In the genomic region with DNA sequence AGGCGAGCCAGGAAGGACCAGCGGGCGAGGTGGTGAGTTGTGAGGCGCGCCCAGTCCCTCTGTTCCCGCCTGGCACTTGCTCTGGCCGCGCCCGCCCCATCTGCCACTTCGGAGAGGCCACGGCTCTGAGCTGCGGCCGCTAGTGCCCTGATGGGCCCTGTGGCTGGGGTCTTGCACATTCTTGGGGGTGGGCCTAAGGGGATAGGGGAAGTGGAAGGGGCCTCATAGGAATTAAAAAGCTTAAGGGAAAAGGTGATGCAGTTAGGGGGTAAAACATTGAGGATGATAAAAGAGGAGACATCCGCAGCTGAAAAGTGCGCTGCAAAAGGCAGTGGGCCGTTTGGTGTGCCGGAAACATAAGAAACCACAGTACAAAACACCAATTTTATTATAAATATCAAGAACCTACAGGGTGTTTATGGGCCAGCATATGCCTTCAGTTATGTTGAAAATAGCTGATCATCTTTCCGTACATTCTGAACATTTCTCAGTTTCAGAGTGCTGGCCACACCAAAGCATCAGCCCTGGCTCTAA, we compare ENCODE assay signal across 1 cellular context.
TF ChIP-seq lines count a peak whose summit lies in the region.

No MANE protein-coding gene starts in this region.

TF ChIP-seq in HepG2, 621 proteins besides CTCF, POLR2A, EP300 and RAD21 (continues in another document):
- TF ChIP-seq ZNF883 (CRISPR knock-in tag; IDR thresholded peaks at IDR 0.05; ENCODE audit: not compliant biosample characterization) (peak; percentile 50), NFE2L1 (CRISPR knock-in tag; IDR thresholded peaks at IDR 0.05; ENCODE audit: borderline replicate concordance) (no peak), CBX2 (IDR thresholded peaks at IDR 0.05; ENCODE audit: low read depth, low read length) (no peak), CBX2 (CRISPR knock-in tag; IDR thresholded peaks at IDR 0.05; ENCODE audit: low read depth) (no peak), MBNL3 (CRISPR knock-in tag; conservative IDR thresholded peaks at IDR 0.05) (no peak), HNRNPLL (IDR thresholded peaks at IDR 0.05; ENCODE audit: low read depth, low read length, poor library complexity, severe bottlenecking) (peak; percentile 36), BRD4 (CRISPR knock-in tag; IDR thresholded peaks at IDR 0.05) (0 out of 2 replicates have a peak, but pooled peaks have one; percentile 1), TMF1 (CRISPR knock-in tag; IDR thresholded peaks at IDR 0.05; ENCODE audit: low read depth) (no peak), MIER3 (CRISPR knock-in tag; IDR thresholded peaks at IDR 0.05; ENCODE audit: borderline replicate concordance) (peak; percentile 11; the same call in 1 of the 2 replicates), ZNF274 (CRISPR knock-in tag; IDR thresholded peaks at IDR 0.05) (no peak; the same call in 1 of the 2 replicates), BHLHE40 (IDR thresholded peaks at IDR 0.05; ENCODE audit: low read length) (no peak), ARNTL (CRISPR knock-in tag; IDR thresholded peaks at IDR 0.05) (no peak), ZNF547 (CRISPR knock-in tag; IDR thresholded peaks at IDR 0.05) (peak; percentile 38; the same call in 1 of the 2 replicates), ZNF878 (CRISPR knock-in tag; IDR thresholded peaks at IDR 0.05) (no peak), CREB1 (IDR thresholded peaks at IDR 0.05) (no peak), CREB1 (CRISPR knock-in tag; IDR thresholded peaks at IDR 0.05) (peak; percentile 55; the same call in 1 of the 2 replicates), IKZF4 (CRISPR knock-in tag; IDR thresholded peaks at IDR 0.05; ENCODE audit: borderline replicate concordance, low read depth, not compliant biosample characterization) (peak; percentile 6), GFI1 (CRISPR knock-in tag; IDR thresholded peaks at IDR 0.05; ENCODE audit: borderline replicate concordance) (no peak), SAFB2 (CRISPR knock-in tag; IDR thresholded peaks at IDR 0.05; ENCODE audit: borderline replicate concordance, low read depth) (no peak), NFRKB (IDR thresholded peaks at IDR 0.05) (no peak), ZFP36L2 (CRISPR knock-in tag; IDR thresholded peaks at IDR 0.05) (no peak), RBM22 (optimal IDR thresholded peaks at IDR 0.05; ENCODE audit: low read length) (no peak), ZIK1 (CRISPR knock-in tag; IDR thresholded peaks at IDR 0.05; ENCODE audit: borderline replicate concordance, low read depth) (no peak), SRY (CRISPR knock-in tag; IDR thresholded peaks at IDR 0.05) (no peak), GTF3A (CRISPR knock-in tag; conservative IDR thresholded peaks at IDR 0.05) (no peak), MIXL1 (CRISPR knock-in tag; IDR thresholded peaks at IDR 0.05) (no peak), AGO1 (IDR thresholded peaks at IDR 0.05; ENCODE audit: low read depth, low read length, poor library complexity, severe bottlenecking) (peak; percentile 40), HDAC1 (CRISPR knock-in tag; IDR thresholded peaks at IDR 0.05) (no peak)
- TF ChIP-seq, protein P1, sequence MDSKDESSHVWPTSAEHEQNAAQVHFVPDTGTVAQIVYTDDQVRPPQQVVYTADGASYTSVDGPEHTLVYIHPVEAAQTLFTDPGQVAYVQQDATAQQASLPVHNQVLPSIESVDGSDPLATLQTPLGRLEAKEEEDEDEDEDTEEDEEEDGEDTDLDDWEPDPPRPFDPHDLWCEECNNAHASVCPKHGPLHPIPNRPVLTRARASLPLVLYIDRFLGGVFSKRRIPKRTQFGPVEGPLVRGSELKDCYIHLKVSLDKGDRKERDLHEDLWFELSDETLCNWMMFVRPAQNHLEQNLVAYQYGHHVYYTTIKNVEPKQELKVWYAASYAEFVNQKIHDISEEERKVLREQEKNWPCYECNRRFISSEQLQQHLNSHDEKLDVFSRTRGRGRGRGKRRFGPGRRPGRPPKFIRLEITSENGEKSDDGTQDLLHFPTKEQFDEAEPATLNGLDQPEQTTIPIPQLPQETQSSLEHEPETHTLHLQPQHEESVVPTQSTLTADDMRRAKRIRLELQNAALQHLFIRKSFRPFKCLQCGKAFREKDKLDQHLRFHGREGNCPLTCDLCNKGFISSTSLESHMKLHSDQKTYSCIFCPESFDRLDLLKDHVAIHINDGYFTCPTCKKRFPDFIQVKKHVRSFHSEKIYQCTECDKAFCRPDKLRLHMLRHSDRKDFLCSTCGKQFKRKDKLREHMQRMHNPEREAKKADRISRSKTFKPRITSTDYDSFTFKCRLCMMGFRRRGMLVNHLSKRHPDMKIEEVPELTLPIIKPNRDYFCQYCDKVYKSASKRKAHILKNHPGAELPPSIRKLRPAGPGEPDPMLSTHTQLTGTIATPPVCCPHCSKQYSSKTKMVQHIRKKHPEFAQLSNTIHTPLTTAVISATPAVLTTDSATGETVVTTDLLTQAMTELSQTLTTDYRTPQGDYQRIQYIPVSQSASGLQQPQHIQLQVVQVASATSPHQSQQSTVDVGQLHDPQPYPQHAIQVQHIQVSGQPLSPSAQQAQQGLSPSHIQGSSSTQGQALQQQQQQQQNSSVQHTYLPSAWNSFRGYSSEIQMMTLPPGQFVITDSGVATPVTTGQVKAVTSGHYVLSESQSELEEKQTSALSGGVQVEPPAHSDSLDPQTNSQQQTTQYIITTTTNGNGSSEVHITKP (CRISPR knock-in tag; IDR thresholded peaks at IDR 0.05; ENCODE audit: low read depth), result no peak
- TF ChIP-seq, protein P2, sequence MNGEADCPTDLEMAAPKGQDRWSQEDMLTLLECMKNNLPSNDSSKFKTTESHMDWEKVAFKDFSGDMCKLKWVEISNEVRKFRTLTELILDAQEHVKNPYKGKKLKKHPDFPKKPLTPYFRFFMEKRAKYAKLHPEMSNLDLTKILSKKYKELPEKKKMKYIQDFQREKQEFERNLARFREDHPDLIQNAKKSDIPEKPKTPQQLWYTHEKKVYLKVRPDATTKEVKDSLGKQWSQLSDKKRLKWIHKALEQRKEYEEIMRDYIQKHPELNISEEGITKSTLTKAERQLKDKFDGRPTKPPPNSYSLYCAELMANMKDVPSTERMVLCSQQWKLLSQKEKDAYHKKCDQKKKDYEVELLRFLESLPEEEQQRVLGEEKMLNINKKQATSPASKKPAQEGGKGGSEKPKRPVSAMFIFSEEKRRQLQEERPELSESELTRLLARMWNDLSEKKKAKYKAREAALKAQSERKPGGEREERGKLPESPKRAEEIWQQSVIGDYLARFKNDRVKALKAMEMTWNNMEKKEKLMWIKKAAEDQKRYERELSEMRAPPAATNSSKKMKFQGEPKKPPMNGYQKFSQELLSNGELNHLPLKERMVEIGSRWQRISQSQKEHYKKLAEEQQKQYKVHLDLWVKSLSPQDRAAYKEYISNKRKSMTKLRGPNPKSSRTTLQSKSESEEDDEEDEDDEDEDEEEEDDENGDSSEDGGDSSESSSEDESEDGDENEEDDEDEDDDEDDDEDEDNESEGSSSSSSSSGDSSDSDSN (CRISPR knock-in tag; IDR thresholded peaks at IDR 0.05), result no peak
- TF ChIP-seq, protein P3, sequence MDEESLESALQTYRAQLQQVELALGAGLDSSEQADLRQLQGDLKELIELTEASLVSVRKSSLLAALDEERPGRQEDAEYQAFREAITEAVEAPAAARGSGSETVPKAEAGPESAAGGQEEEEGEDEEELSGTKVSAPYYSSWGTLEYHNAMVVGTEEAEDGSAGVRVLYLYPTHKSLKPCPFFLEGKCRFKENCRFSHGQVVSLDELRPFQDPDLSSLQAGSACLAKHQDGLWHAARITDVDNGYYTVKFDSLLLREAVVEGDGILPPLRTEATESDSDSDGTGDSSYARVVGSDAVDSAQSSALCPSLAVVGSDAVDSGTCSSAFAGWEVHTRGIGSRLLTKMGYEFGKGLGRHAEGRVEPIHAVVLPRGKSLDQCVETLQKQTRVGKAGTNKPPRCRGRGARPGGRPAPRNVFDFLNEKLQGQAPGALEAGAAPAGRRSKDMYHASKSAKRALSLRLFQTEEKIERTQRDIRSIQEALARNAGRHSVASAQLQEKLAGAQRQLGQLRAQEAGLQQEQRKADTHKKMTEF (CRISPR knock-in tag; IDR thresholded peaks at IDR 0.05), result no peak
- TF ChIP-seq, protein P4, sequence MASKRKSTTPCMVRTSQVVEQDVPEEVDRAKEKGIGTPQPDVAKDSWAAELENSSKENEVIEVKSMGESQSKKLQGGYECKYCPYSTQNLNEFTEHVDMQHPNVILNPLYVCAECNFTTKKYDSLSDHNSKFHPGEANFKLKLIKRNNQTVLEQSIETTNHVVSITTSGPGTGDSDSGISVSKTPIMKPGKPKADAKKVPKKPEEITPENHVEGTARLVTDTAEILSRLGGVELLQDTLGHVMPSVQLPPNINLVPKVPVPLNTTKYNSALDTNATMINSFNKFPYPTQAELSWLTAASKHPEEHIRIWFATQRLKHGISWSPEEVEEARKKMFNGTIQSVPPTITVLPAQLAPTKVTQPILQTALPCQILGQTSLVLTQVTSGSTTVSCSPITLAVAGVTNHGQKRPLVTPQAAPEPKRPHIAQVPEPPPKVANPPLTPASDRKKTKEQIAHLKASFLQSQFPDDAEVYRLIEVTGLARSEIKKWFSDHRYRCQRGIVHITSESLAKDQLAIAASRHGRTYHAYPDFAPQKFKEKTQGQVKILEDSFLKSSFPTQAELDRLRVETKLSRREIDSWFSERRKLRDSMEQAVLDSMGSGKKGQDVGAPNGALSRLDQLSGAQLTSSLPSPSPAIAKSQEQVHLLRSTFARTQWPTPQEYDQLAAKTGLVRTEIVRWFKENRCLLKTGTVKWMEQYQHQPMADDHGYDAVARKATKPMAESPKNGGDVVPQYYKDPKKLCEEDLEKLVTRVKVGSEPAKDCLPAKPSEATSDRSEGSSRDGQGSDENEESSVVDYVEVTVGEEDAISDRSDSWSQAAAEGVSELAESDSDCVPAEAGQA (IDR thresholded peaks at IDR 0.05; ENCODE audit: low read depth), result no peak
- TF ChIP-seq, protein P4 (CRISPR knock-in tag; IDR thresholded peaks at IDR 0.05; ENCODE audit: borderline replicate concordance), result no peak
- TF ChIP-seq, protein P5, sequence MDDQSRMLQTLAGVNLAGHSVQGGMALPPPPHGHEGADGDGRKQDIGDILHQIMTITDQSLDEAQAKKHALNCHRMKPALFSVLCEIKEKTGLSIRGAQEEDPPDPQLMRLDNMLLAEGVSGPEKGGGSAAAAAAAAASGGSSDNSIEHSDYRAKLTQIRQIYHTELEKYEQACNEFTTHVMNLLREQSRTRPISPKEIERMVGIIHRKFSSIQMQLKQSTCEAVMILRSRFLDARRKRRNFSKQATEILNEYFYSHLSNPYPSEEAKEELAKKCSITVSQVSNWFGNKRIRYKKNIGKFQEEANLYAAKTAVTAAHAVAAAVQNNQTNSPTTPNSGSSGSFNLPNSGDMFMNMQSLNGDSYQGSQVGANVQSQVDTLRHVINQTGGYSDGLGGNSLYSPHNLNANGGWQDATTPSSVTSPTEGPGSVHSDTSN (CRISPR knock-in tag; IDR thresholded peaks at IDR 0.05; ENCODE audit: borderline replicate concordance), result no peak
- TF ChIP-seq, protein P6, sequence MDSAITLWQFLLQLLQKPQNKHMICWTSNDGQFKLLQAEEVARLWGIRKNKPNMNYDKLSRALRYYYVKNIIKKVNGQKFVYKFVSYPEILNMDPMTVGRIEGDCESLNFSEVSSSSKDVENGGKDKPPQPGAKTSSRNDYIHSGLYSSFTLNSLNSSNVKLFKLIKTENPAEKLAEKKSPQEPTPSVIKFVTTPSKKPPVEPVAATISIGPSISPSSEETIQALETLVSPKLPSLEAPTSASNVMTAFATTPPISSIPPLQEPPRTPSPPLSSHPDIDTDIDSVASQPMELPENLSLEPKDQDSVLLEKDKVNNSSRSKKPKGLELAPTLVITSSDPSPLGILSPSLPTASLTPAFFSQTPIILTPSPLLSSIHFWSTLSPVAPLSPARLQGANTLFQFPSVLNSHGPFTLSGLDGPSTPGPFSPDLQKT (CRISPR knock-in tag; IDR thresholded peaks at IDR 0.05; ENCODE audit: borderline replicate concordance), result no peak
- TF ChIP-seq, protein P7, sequence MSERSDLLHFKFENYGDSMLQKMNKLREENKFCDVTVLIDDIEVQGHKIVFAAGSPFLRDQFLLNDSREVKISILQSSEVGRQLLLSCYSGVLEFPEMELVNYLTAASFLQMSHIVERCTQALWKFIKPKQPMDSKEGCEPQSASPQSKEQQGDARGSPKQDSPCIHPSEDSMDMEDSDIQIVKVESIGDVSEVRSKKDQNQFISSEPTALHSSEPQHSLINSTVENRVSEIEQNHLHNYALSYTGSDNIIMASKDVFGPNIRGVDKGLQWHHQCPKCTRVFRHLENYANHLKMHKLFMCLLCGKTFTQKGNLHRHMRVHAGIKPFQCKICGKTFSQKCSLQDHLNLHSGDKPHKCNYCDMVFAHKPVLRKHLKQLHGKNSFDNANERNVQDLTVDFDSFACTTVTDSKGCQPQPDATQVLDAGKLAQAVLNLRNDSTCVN (CRISPR knock-in tag; IDR thresholded peaks at IDR 0.05; ENCODE audit: borderline replicate concordance), result no peak
- TF ChIP-seq, protein P8, sequence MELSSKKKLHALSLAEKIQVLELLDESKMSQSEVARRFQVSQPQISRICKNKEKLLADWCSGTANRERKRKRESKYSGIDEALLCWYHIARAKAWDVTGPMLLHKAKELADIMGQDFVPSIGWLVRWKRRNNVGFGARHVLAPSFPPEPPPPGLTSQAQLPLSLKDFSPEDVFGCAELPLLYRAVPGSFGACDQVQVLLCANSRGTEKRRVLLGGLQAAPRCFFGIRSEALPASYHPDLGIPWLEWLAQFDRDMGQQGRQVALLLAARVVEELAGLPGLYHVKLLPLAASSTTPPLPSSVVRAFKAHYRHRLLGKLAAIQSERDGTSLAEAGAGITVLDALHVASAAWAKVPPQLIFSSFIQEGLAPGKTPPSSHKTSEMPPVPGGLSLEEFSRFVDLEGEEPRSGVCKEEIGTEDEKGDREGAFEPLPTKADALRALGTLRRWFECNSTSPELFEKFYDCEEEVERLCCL (CRISPR knock-in tag; IDR thresholded peaks at IDR 0.05; ENCODE audit: borderline replicate concordance), result no peak
- TF ChIP-seq, protein P9, sequence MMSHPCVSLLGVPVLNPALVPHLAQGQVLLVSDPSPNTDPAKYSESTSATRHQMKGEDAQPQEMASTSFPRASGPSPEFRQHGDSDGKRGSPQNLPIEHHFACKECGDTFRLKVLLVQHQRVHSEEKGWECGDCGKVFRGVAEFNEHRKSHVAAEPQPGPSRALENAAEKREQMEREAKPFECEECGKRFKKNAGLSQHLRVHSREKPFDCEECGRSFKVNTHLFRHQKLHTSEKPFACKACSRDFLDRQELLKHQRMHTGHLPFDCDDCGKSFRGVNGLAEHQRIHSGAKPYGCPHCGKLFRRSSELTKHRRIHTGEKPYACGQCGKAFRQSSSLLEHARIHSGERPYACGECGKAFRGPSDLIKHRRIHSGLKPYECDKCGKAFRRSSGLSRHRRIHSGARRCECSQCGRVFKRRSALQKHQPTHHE (CRISPR knock-in tag; IDR thresholded peaks at IDR 0.05; ENCODE audit: borderline replicate concordance), result no peak
